Comparison of ENCODE assay signal across 9 cellular contexts in genomic region chr14:100285913-100286400, GRCh38. TPM values are rescaled to one million over a fixed set of nuclear protein-coding genes. Genes with fewer than 3 reads are reported as not detected.
DNase-seq lines count a peak whose midpoint lies in the region; ATAC-seq and TF ChIP-seq lines count a peak whose summit lies in the region.
"Had no signal": no experiment of that assay in that cellular context is flagged by ENCODE, and none has a peak within 500 bp of the region (broad histone marks: within the 10 kb centered on the region; RNA-seq: fewer than 3 reads in every experiment).

No MANE protein-coding gene starts in this region.

- H3K4me2 ChIP-seq in neural progenitor cell = peak overlapping the region; percentile 91

- H3K4me1 Mint-ChIP-seq in CD4-positive, CD25-positive, alpha-beta regulatory T cell = peaks cover 0 to 17% (median 6%) of the 10 kb centered on the region in 4 donors
- H3K4me1 Mint-ChIP-seq in neural progenitor cell = peaks cover 19% of the 10 kb centered on the region

- no peak overlapping the region for H3K4me3 ChIP-seq in CD4-positive, CD25-positive, alpha-beta regulatory T cell (ENCODE audit: low read depth, low read length)
- H3K4me3 ChIP-seq in MG63 (peak overlapping the region; percentile 58), neural progenitor cell (peak overlapping the region; percentile 79)
- peak overlapping the region; percentile 96 for H3K4me3 ChIP-seq in effector memory CD4-positive, alpha-beta T cell (ENCODE audit: insufficient read depth, low read depth, low read length, poor library complexity, severe bottlenecking)

- H3K4me1 ChIP-seq in CD4-positive, CD25-positive, alpha-beta regulatory T cell (ENCODE audit: control insufficient read depth, insufficient read depth, low read length, poor library complexity, severe bottlenecking) = peaks cover 14% of the 10 kb centered on the region
- H3K4me1 ChIP-seq in effector memory CD4-positive, alpha-beta T cell (ENCODE audit: control insufficient read depth, insufficient read depth, low read length, poor library complexity, severe bottlenecking) = peaks cover 2% of the 10 kb centered on the region
- H3K4me1 ChIP-seq in neural progenitor cell = peaks cover 6% of the 10 kb centered on the region

- H3K27me3 ChIP-seq in CD4-positive, CD25-positive, alpha-beta regulatory T cell (ENCODE audit: control insufficient read depth, insufficient read depth, low read length) = no peaks in the 10 kb centered on the region
- no peaks in the 10 kb centered on the region for H3K27me3 ChIP-seq in MG63
- no peaks in the 10 kb centered on the region for H3K27me3 ChIP-seq in effector memory CD4-positive, alpha-beta T cell (replicated peaks; ENCODE audit: control insufficient read depth, insufficient read depth, low read length, poor library complexity, severe bottlenecking)
- no peaks in the 10 kb centered on the region for H3K27me3 ChIP-seq in neural progenitor cell

- H3K9ac ChIP-seq in neural progenitor cell = no peak overlapping the region

- DNase-seq in CD4-positive, CD25-positive, alpha-beta regulatory T cell = no peak
- DNase-seq in MG63 = no peak
- no peak for DNase-seq in effector memory CD4-positive, alpha-beta T cell
- DNase-seq in neural progenitor cell (ENCODE audit: low spot score) = no peak
- no peak for DNase-seq in HCEC 1CT
- DNase-seq in NCI-H2081 treated with DMSO at 0.1 percent for 48 hours (lab: John Stamatoyannopoulos, UW) = no peak
- no peak for DNase-seq in stimulated activated CD4-positive, alpha-beta T cell treated with anti-CD3 and anti-CD28 coated beads, Interleukin-1b, Interleukin-23, amount 100 ng/mL, for 48 hours

- H4K20me1 ChIP-seq in neural progenitor cell (ENCODE audit: low read depth) = peaks cover 73% of the 10 kb centered on the region

- no peaks in the 10 kb centered on the region for H3K9me3 Mint-ChIP-seq in CD4-positive, CD25-positive, alpha-beta regulatory T cell
- H3K9me3 Mint-ChIP-seq in neural progenitor cell = no peaks in the 10 kb centered on the region

- no peak overlapping the region for H2AFZ ChIP-seq in neural progenitor cell (replicated peaks)

- peaks cover 62% of the 10 kb centered on the region for H3F3A ChIP-seq in neural progenitor cell (ENCODE audit: low read depth)

- H3K36me3 ChIP-seq in CD4-positive, CD25-positive, alpha-beta regulatory T cell (ENCODE audit: control insufficient read depth, insufficient read depth, low read length) = peaks cover 12% of the 10 kb centered on the region
- H3K36me3 ChIP-seq in MG63 (no peaks in the 10 kb centered on the region), neural progenitor cell (no peaks in the 10 kb centered on the region)
- H3K36me3 ChIP-seq in effector memory CD4-positive, alpha-beta T cell (ENCODE audit: control insufficient read depth, insufficient read depth, low read length) = no peaks in the 10 kb centered on the region

- no peaks in the 10 kb centered on the region for H3K79me2 ChIP-seq in neural progenitor cell (ENCODE audit: low read depth)

- H3K27me3 Mint-ChIP-seq in CD4-positive, CD25-positive, alpha-beta regulatory T cell = no peaks in the 10 kb centered on the region
- peaks cover 8% of the 10 kb centered on the region for H3K27me3 Mint-ChIP-seq in neural progenitor cell (ENCODE audit: insufficient read depth, low read depth)

- no peaks in the 10 kb centered on the region for H3K9me3 ChIP-seq in CD4-positive, CD25-positive, alpha-beta regulatory T cell (ENCODE audit: control insufficient read depth in 2 of 2, low read length in 2 of 2)
- H3K9me3 ChIP-seq in MG63 (no peaks in the 10 kb centered on the region), neural progenitor cell (ENCODE audit: low read depth) (no peaks in the 10 kb centered on the region)
- H3K9me3 ChIP-seq in effector memory CD4-positive, alpha-beta T cell (ENCODE audit: control insufficient read depth, low read length) = no peaks in the 10 kb centered on the region

- no peaks in the 10 kb centered on the region for H3K36me3 Mint-ChIP-seq in CD4-positive, CD25-positive, alpha-beta regulatory T cell
- peaks cover 2% of the 10 kb centered on the region for H3K36me3 Mint-ChIP-seq in neural progenitor cell

- no peak for ATAC-seq in CD4-positive, CD25-positive, alpha-beta regulatory T cell (ENCODE audit: low read depth in 2 of 2)
- ATAC-seq in HG03457 (IDR thresholded peaks at IDR 0.05; ENCODE audit: unreplicated experiment) = no peak

- peak overlapping the region; percentile 82 to 91 (median 82) for H3K4me3 Mint-ChIP-seq in CD4-positive, CD25-positive, alpha-beta regulatory T cell
- peak overlapping the region; percentile 83 for H3K4me3 Mint-ChIP-seq in neural progenitor cell

- H3K27ac Mint-ChIP-seq in CD4-positive, CD25-positive, alpha-beta regulatory T cell = peak overlapping the region; percentile 82 to 89 (median 87)
- peak overlapping the region; percentile 86 for H3K27ac Mint-ChIP-seq in neural progenitor cell

- H3K27ac ChIP-seq in CD4-positive, CD25-positive, alpha-beta regulatory T cell (ENCODE audit: insufficient read depth, low read length, poor library complexity, severe bottlenecking) = peak overlapping the region; percentile 84
- H3K27ac ChIP-seq in effector memory CD4-positive, alpha-beta T cell (ENCODE audit: insufficient read depth, low read length, poor library complexity, severe bottlenecking) = peak overlapping the region; percentile 86
- no peak overlapping the region for H3K27ac ChIP-seq in neural progenitor cell

- TF ChIP-seq CTCF in neural progenitor cell (IDR thresholded peaks at IDR 0.05) = no peak

RNA-seq across cellular contexts. Expression of gene SLC25A29, which starts 20.3 kb away (rescaled TPM):
- total RNA-seq in CD4-positive, CD25-positive, alpha-beta regulatory T cell = 5.3 TPM
- 1 to 10 TPM in 3 of 4 donors, under 1 TPM in 1; 0.69 to 7.9 (median 1.8) TPM for polyA plus RNA-seq in CD4-positive, CD25-positive, alpha-beta regulatory T cell
- total RNA-seq in MG63 (2014; rRNA removed; shearing (Covaris generic); ENCODE audit: low replicate concordance) = 8.0 and 9.6 TPM in 2 replicates
- 103 and 330 TPM in 2 replicates for total RNA-seq in neural progenitor cell (ENCODE audit: low replicate concordance)

RNA-seq across cellular contexts. Expression of gene SLC25A47, which starts 37.2 kb away (rescaled TPM):
- not detected for total RNA-seq in CD4-positive, CD25-positive, alpha-beta regulatory T cell
- not detected for polyA plus RNA-seq in CD4-positive, CD25-positive, alpha-beta regulatory T cell
- total RNA-seq in MG63 (2014; rRNA removed; shearing (Covaris generic); ENCODE audit: low replicate concordance) = not detected in 2 replicates
- not detected in 2 replicates for total RNA-seq in neural progenitor cell (ENCODE audit: low replicate concordance)
- total RNA-seq: frontal cortex had no signal

RNA-seq across cellular contexts. Expression of gene YY1, which starts 47.0 kb away (rescaled TPM):
- 79.4 TPM for total RNA-seq in CD4-positive, CD25-positive, alpha-beta regulatory T cell
- 10 to 100 TPM; 16.4 to 21.9 (median 19.0) TPM for polyA plus RNA-seq in CD4-positive, CD25-positive, alpha-beta regulatory T cell
- 34.1 and 45.4 TPM in 2 replicates for total RNA-seq in MG63 (2014; rRNA removed; shearing (Covaris generic); ENCODE audit: low replicate concordance)
- 54.8 and 58.9 TPM in 2 replicates for total RNA-seq in neural progenitor cell (ENCODE audit: low replicate concordance)
